Comparison of ENCODE assay signal across 1 cellular context in the genomic region with DNA sequence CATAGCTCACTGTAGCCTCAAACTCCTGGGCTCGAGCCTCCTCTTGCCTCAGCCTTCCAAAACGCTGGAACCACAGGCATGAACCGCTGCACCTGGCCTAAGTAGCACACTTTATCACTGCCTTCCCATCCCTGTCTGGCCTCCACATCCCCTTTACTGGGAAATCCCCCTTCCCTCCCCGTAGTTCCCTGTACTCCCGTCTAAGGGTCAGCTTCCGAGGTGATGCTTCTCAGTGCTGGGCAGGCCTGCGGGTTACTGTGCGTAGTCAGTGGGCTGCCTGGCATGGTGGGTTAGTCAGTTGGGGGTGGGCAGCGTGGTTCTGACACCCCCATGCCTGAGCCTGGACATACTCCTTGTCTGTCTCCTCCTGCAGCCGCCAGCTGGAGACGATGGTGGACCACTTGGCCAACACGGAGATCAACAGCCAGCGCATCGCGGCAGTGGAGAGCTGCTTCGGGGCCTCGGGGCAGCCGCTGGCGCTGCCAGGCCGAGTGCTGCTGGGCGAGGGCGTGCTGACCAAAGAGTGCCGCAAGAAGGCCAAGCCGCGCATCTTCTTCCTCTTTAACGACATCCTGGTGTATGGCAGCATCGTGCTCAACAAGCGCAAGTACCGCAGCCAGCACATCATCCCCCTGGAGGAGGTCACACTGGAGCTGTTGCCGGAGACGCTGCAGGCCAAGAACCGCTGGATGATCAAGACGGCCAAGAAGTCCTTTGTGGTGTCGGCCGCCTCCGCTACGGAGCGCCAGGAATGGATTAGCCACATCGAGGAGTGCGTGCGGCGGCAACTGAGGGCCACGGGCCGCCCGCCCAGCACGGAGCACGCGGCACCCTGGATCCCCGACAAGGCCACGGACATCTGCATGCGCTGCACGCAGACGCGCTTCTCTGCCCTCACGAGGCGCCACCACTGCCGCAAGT.
TF ChIP-seq lines count a peak whose summit lies in the region.

No MANE protein-coding gene starts in this region.

TF ChIP-seq in SK-N-SH, 30 proteins besides CTCF, POLR2A, EP300 and RAD21 (continued from another document):
- TF ChIP-seq CHD2 (IDR thresholded peaks at IDR 0.05; ENCODE audit: low read length, partially characterized antibody), result no peak
- TF ChIP-seq RCOR1 (IDR thresholded peaks at IDR 0.05; ENCODE audit: low read length), result no peak
- no peak for TF ChIP-seq GABPA (IDR thresholded peaks at IDR 0.05; ENCODE audit: low read depth)
- no peak for TF ChIP-seq PBX3 (IDR thresholded peaks at IDR 0.05)
- no peak for TF ChIP-seq GATA2 (CRISPR knock-in tag; IDR thresholded peaks at IDR 0.05)
- no peak for TF ChIP-seq REST (IDR thresholded peaks at IDR 0.05; ENCODE audit: low read depth, low read length)
- TF ChIP-seq NFIC (IDR thresholded peaks at IDR 0.05; ENCODE audit: borderline replicate concordance), result no peak
- no peak for TF ChIP-seq FOXJ3 (CRISPR knock-in tag; IDR thresholded peaks at IDR 0.05)
- TF ChIP-seq MAX (IDR thresholded peaks at IDR 0.05; ENCODE audit: low read depth), result no peak
- no peak for TF ChIP-seq MXI1 (IDR thresholded peaks at IDR 0.05; ENCODE audit: low read depth, low read length)
- TF ChIP-seq, protein P1, sequence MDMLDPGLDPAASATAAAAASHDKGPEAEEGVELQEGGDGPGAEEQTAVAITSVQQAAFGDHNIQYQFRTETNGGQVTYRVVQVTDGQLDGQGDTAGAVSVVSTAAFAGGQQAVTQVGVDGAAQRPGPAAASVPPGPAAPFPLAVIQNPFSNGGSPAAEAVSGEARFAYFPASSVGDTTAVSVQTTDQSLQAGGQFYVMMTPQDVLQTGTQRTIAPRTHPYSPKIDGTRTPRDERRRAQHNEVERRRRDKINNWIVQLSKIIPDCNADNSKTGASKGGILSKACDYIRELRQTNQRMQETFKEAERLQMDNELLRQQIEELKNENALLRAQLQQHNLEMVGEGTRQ (IDR thresholded peaks at IDR 0.05; ENCODE audit: borderline replicate concordance, low read depth, low read length), result no peak
- TF ChIP-seq RFX5 (IDR thresholded peaks at IDR 0.05; ENCODE audit: low read length), result no peak
